28 cellular contexts compared by ENCODE assay signal in genomic region chr1:71862756-71863155, GRCh38.
"Had no signal": no experiment of that assay in that cellular context is flagged by ENCODE, and none has a peak within 500 bp of the region (broad histone marks: within the 10 kb centered on the region; RNA-seq: fewer than 3 reads in every experiment).

No MANE protein-coding gene starts in this region.

- H3K27me3 Mint-ChIP-seq: dendritic cell treated with granulocyte-macrophage colony-stimulating factor and Interleukin-4, amounts not matched to agents 40 ng/mL and 50 ng/mL, for 4 days; effector memory CD8-positive, alpha-beta T cell had no signal

- H3K4me3 Mint-ChIP-seq: dendritic cell treated with granulocyte-macrophage colony-stimulating factor and Interleukin-4, amounts not matched to agents 40 ng/mL and 50 ng/mL, for 4 days; effector memory CD8-positive, alpha-beta T cell; endodermal cell had no signal

- H3K4me1 Mint-ChIP-seq: endodermal cell had no signal

- H3K4me1 ChIP-seq: colonic mucosa, esophagus muscularis mucosa, esophagus squamous epithelium, foreskin keratinocyte, gastrocnemius medialis, heart right ventricle had no signal

- ATAC-seq: effector memory CD8-positive, alpha-beta T cell; esophagus mucosa; foreskin keratinocyte; gastrocnemius medialis; gastroesophageal sphincter; heart left ventricle; heart right ventricle had no signal

- H3K79me2 ChIP-seq: hepatocyte had no signal

- H3K9me3 Mint-ChIP-seq: endodermal cell had no signal

- DNase-seq: colonic mucosa; cortex of kidney; dermis blood vessel endothelial cell; dorsolateral prefrontal cortex; effector CD4-positive, alpha-beta T cell; effector CD8-positive, alpha-beta T cell; effector memory CD4-positive, alpha-beta T cell; effector memory CD8-positive, alpha-beta T cell; endodermal cell; erythroblast; esophagus squamous epithelium; foreskin fibroblast; foreskin keratinocyte; gastrocnemius medialis; glutamatergic neuron; head of caudate nucleus; heart left ventricle; heart right ventricle had no signal

- H2AFZ ChIP-seq: hepatocyte had no signal

- H3K27ac Mint-ChIP-seq: dendritic cell treated with granulocyte-macrophage colony-stimulating factor and Interleukin-4, amounts not matched to agents 40 ng/mL and 50 ng/mL, for 4 days; effector memory CD8-positive, alpha-beta T cell; endodermal cell had no signal

- FAIRE-seq: endometrium, endothelial cell of umbilical vein, frontal cortex had no signal

- H3K4me3 ChIP-seq: colonic mucosa, coronary artery, dorsolateral prefrontal cortex, esophagus muscularis mucosa, esophagus squamous epithelium, gastrocnemius medialis, gastroesophageal sphincter, heart left ventricle, heart right ventricle, hepatocyte had no signal

- H3K36me3 ChIP-seq: colonic mucosa, esophagus muscularis mucosa, esophagus squamous epithelium, gastrocnemius medialis, gastroesophageal sphincter, heart left ventricle, heart right ventricle had no signal

- H3K27me3 ChIP-seq: colonic mucosa, dorsolateral prefrontal cortex, esophagus muscularis mucosa, esophagus squamous epithelium, foreskin keratinocyte, gastrocnemius medialis, gastroesophageal sphincter, heart left ventricle, heart right ventricle, hepatocyte had no signal

- H3K9me3 ChIP-seq: colonic mucosa, esophagus squamous epithelium, gastrocnemius medialis, gastroesophageal sphincter, heart left ventricle had no signal

- H3K27ac ChIP-seq: colonic mucosa, coronary artery, dorsolateral prefrontal cortex, epithelial cell of prostate, esophagus muscularis mucosa, esophagus squamous epithelium, foreskin keratinocyte, gastrocnemius medialis, gastroesophageal sphincter, heart left ventricle, heart right ventricle, hepatocyte had no signal

- H3K4me2 ChIP-seq: hepatocyte had no signal
